1 cellular context compared by ENCODE assay signal in the genomic region with DNA sequence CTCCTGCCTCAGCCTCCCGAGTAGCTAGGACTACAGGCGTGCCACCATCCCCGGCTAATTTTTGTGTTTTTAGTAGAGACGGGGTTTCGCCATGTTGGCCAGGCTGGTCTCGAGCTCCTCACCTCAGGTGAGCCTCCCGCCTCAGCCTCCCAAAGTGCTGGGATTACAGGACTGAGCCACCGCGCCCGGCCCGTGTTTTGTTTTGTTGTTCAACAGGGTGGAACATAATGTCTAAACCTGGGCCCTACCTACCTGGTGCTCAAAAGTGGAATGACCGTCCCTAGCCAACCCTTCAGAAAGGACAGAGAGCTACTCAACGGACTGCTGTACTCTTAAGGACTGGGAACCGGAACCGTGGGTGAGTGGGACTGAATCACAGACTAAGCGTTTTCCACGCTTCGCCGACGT.
TF ChIP-seq lines count a peak whose summit lies in the region.

No MANE protein-coding gene starts in this region.

TF ChIP-seq in GM12878, 131 proteins besides CTCF, POLR2A, EP300 and RAD21:
- TF ChIP-seq POU2F2 (IDR thresholded peaks at IDR 0.05; ENCODE audit: borderline replicate concordance, low read depth, low read length) (no peak), IKZF2 (IDR thresholded peaks at IDR 0.05) (0 out of 4 replicates have a peak, but pooled peaks of 1 of the 2 experiments have one; percentile 11), DPF2 (IDR thresholded peaks at IDR 0.05) (0 out of 2 replicates have a peak, but pooled peaks have one; percentile 21), MLLT1 (IDR thresholded peaks at IDR 0.05) (peak; percentile 94), BCL3 (IDR thresholded peaks at IDR 0.05; ENCODE audit: borderline replicate concordance, insufficient read depth, low read depth, low read length, poor library complexity, severe bottlenecking) (no peak)
TF ChIP-seq in GM12878: peak in this region for 3.
